Comparison of ENCODE assay signal across 8 cellular contexts in genomic region chr5:142325677-142326479, GRCh38. TPM values are rescaled to one million over a fixed set of nuclear protein-coding genes. Genes with fewer than 3 reads are reported as not detected.
A peak's percentile ranks its signal among the peaks of the same experiment; 100 is the strongest.
DNase-seq lines count a peak whose midpoint lies in the region; ATAC-seq and TF ChIP-seq lines count a peak whose summit lies in the region.

No MANE protein-coding gene starts in this region.

- peak overlapping the region; percentile 81 for H3K4me3 Mint-ChIP-seq in central memory CD8-positive, alpha-beta T cell

- H3K4me1 Mint-ChIP-seq in central memory CD8-positive, alpha-beta T cell, result peaks cover 22% of the 10 kb centered on the region

- DNase-seq in A673 (ENCODE audit: low spot score), result peak; percentile 98
- DNase-seq in RPMI8226, result peak; percentile 61
- DNase-seq in central memory CD8-positive, alpha-beta T cell (ENCODE audit: low spot score in 2 of 2), result no peak
- DNase-seq in kidney tubule cell (ENCODE audit: low spot score), result peak; percentile 89
- DNase-seq in stimulated activated naive CD8-positive, alpha-beta T cell treated with anti-CD3 and anti-CD28 coated beads, Interleukin-15, Interleukin-2, amounts not matched to agents 100 U/mL and 50 U/mL, for 24 hours, result peak; percentile 61
- no peak for DNase-seq in NAMALWA (ENCODE audit: low spot score)
- no peak for DNase-seq in dedifferentiated amniotic fluid mesenchymal stem cell (ENCODE audit: extremely low spot score)

- CTCF ChIA-PET in A673 (lab: Charles Lee), result interaction anchor here (1.0 to 1.2 kb wide), 2 partner anchors 10 to 223 kb away, joined by 5 read pairs; no protein-coding TSS in a partner anchor

- ATAC-seq in central memory CD8-positive, alpha-beta T cell (replicated peaks; ENCODE audit: extremely low read depth, poor library complexity, severe bottlenecking), result no peak
- no peak for ATAC-seq in stimulated activated naive CD8-positive, alpha-beta T cell treated with anti-CD3 and anti-CD28 coated beads, Interleukin-15, Interleukin-2, amounts not matched to agents 100 U/mL and 50 U/mL, for 24 hours

- H3K4me3 ChIP-seq in A673 (ENCODE audit: low read depth, low read length, poor library complexity, severe bottlenecking), result peak overlapping the region; percentile 77

- peak overlapping the region; percentile 98 for H3K27ac ChIP-seq in A673 (ENCODE audit: low read depth, low read length, poor library complexity, severe bottlenecking)

- no peaks in the 10 kb centered on the region for H3K9me3 ChIP-seq in A673 (ENCODE audit: low read depth, low read length, poor library complexity, severe bottlenecking)

- BruUV-seq in A673 (replicated peaks; lab: Mats Ljungman, UMichigan), result no TSS peak

- H3K9me3 Mint-ChIP-seq in central memory CD8-positive, alpha-beta T cell, result no peaks in the 10 kb centered on the region

- TF ChIP-seq CTCF in A673 (conservative IDR thresholded peaks at IDR 0.05; ENCODE audit: low read depth, low read length), result no peak

- H3K36me3 ChIP-seq in A673 (ENCODE audit: insufficient read depth, low read length, poor library complexity, severe bottlenecking), result no peaks in the 10 kb centered on the region

- peaks cover 3% of the 10 kb centered on the region for H3K36me3 Mint-ChIP-seq in central memory CD8-positive, alpha-beta T cell (ENCODE audit: insufficient read depth)

- TF ChIP-seq POLR2A in GM18526 (IDR thresholded peaks at IDR 0.05; ENCODE audit: extremely low read depth, insufficient read length), result peak; percentile 27

- peaks cover 53% of the 10 kb centered on the region for H3K4me1 ChIP-seq in A673 (ENCODE audit: insufficient read depth, low read length, poor library complexity, severe bottlenecking)

- no peak overlapping the region for H3K27ac Mint-ChIP-seq in central memory CD8-positive, alpha-beta T cell (ENCODE audit: low read depth)

- POLR2A ChIA-PET in A673 (lab: Charles Lee; ENCODE audit: low non-redundant PET), result no interaction called here

- no peaks in the 10 kb centered on the region for H3K27me3 ChIP-seq in A673 (replicated peaks; ENCODE audit: insufficient read depth, low read depth, low read length, poor library complexity)

- intact Hi-C loops in A673 (cut with micrococcal nuclease; ENCODE audit: unreplicated experiment), result loop anchor here (1.0 to 10.0 kb wide), 5 partner anchors 31 to 549 kb away; no protein-coding TSS in a partner anchor

- peaks cover 73% of the 10 kb centered on the region for H3K27me3 Mint-ChIP-seq in central memory CD8-positive, alpha-beta T cell

RNA-seq across cellular contexts. Expression of gene SPRY4, which starts 1.1 kb away (rescaled TPM):
- 35.5 and 35.6 TPM in 2 replicates for total RNA-seq in A673 (2021)

Comparison
In these comparisons a context has a peak if more than half of its experiments do, and no peak if none do; other contexts are left out.
1. DNase-seq: peak in A673 (single experiment), RPMI8226 (single experiment), kidney tubule cell (single experiment) and stimulated activated naive CD8-positive, alpha-beta T cell treated with anti-CD3 and anti-CD28 coated beads, Interleukin-15, Interleukin-2, amounts not matched to agents 100 U/mL and 50 U/mL, for 24 hours (single experiment); none in central memory CD8-positive, alpha-beta T cell (0 of 2), NAMALWA (single experiment) and dedifferentiated amniotic fluid mesenchymal stem cell (single experiment).